ENCODE assay signal across 21 cellular contexts in the genomic region with DNA sequence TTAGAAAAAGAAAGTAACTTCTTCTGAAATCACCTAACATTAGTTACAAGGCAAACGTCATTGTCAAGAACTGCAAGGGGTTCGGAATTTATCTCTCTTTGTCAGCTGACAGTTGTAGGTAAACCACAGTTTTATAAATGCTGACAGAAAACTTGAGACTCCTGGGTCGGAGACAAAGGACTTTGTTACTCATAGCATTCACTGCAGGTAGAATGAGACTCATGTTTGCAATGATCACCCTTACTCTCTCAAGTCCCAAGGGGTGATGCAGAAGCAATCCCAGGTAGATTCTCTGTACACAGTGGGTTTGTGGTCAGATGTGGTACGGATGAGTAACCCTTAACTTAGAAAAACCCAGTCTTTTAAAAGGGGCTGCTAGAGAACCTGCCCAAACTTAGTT.
"Had no signal": no experiment of that assay in that cellular context is flagged by ENCODE, and none has a peak within 500 bp of the region (broad histone marks: within the 10 kb centered on the region; RNA-seq: fewer than 3 reads in every experiment).

No MANE protein-coding gene starts in this region.

- H3K27me3 Mint-ChIP-seq: activated CD4-positive, alpha-beta T cell treated with anti-CD3 and anti-CD28 coated beads, Interleukin-2, amount 10 ng/mL, durations not matched to agents 7 days and 5 days; activated naive CD8-positive, alpha-beta T cell; memory B cell; naive thymus-derived CD8-positive, alpha-beta T cell had no signal

- H3K27me3 ChIP-seq: body of pancreas, colonic mucosa, sigmoid colon, spleen, stomach, upper lobe of right lung had no signal

- H3K27ac Mint-ChIP-seq: activated CD4-positive, alpha-beta T cell treated with anti-CD3 and anti-CD28 coated beads, Interleukin-2, amount 10 ng/mL, durations not matched to agents 7 days and 5 days; activated naive CD8-positive, alpha-beta T cell; activated T-cell treated with anti-CD3 and anti-CD28 coated beads, Interleukin-2, amount 50 U/mL, for 72 hours; memory B cell; naive thymus-derived CD8-positive, alpha-beta T cell; WTC11 had no signal

- H3K79me2 ChIP-seq: parathyroid adenoma had no signal

- H2AFZ ChIP-seq: parathyroid adenoma had no signal

- H3K4me1 Mint-ChIP-seq: activated CD4-positive, alpha-beta T cell treated with anti-CD3 and anti-CD28 coated beads, Interleukin-2, amount 10 ng/mL, durations not matched to agents 7 days and 5 days; memory B cell; naive thymus-derived CD8-positive, alpha-beta T cell had no signal

- H3K9me3 ChIP-seq: body of pancreas, colonic mucosa, left ventricle myocardium inferior, sigmoid colon, thoracic aorta, upper lobe of right lung had no signal

- DNase-seq: activated CD4-positive, alpha-beta T cell treated with anti-CD3 and anti-CD28 coated beads, Interleukin-2, amount 10 ng/mL, durations not matched to agents 7 days and 5 days; activated CD8-positive, alpha-beta memory T cell treated with anti-CD3 and anti-CD28 coated beads, Interleukin-2, amount 50 U/mL, for 48 hours; activated gamma-delta T cell; activated T-cell treated with anti-CD3 and anti-CD28 coated beads, Interleukin-2, amount 50 U/mL, for 72 hours; amniotic stem cell; body of pancreas; caudate nucleus; colonic mucosa; foreskin fibroblast; left ventricle myocardium inferior; mucosa of descending colon; naive thymus-derived CD8-positive, alpha-beta T cell; sigmoid colon; spleen; stomach; upper lobe of right lung had no signal

- ATAC-seq: activated T-cell treated with anti-CD3 and anti-CD28 coated beads, Interleukin-2, amount 50 U/mL, for 72 hours; body of pancreas; mucosa of descending colon; naive thymus-derived CD8-positive, alpha-beta T cell; upper lobe of right lung; WTC11 had no signal

- H3K9ac ChIP-seq: parathyroid adenoma had no signal

- H3K36me3 Mint-ChIP-seq: activated naive CD8-positive, alpha-beta T cell; memory B cell; naive thymus-derived CD8-positive, alpha-beta T cell had no signal

- H3K4me1 ChIP-seq: body of pancreas, colonic mucosa, left ventricle myocardium inferior, parathyroid adenoma, sigmoid colon, spleen, stomach, upper lobe of right lung had no signal

- H3K9me3 Mint-ChIP-seq: activated CD4-positive, alpha-beta T cell treated with anti-CD3 and anti-CD28 coated beads, Interleukin-2, amount 10 ng/mL, durations not matched to agents 7 days and 5 days had no signal

- H3K4me3 Mint-ChIP-seq: activated CD4-positive, alpha-beta T cell treated with anti-CD3 and anti-CD28 coated beads, Interleukin-2, amount 10 ng/mL, durations not matched to agents 7 days and 5 days; activated naive CD8-positive, alpha-beta T cell; activated T-cell treated with anti-CD3 and anti-CD28 coated beads, Interleukin-2, amount 50 U/mL, for 72 hours; memory B cell; naive thymus-derived CD8-positive, alpha-beta T cell; WTC11 had no signal

- H3K36me3 ChIP-seq: colonic mucosa, left ventricle myocardium inferior, sigmoid colon, spleen, stomach, thoracic aorta, upper lobe of right lung had no signal

- H3K27ac ChIP-seq: body of pancreas, colonic mucosa, left ventricle myocardium inferior, parathyroid adenoma, sigmoid colon, spleen, stomach, thoracic aorta, upper lobe of right lung had no signal

- H3K4me3 ChIP-seq: body of pancreas, colonic mucosa, left ventricle myocardium inferior, mucosa of descending colon, sigmoid colon, spleen, stomach, thoracic aorta, upper lobe of right lung had no signal
